Comparison of ENCODE assay signal across 3 cellular contexts in genomic region chr1:224565611-224566406, GRCh38.
TF ChIP-seq lines count a peak whose summit lies in the region.

No MANE protein-coding gene starts in this region.

TF ChIP-seq in A549, 52 proteins besides CTCF, POLR2A, EP300 and RAD21:
- no peak for TF ChIP-seq FOSL2 (IDR thresholded peaks at IDR 0.05)
- TF ChIP-seq FOSL2 (CRISPR knock-in tag; IDR thresholded peaks at IDR 0.05): no peak
- TF ChIP-seq RARB (CRISPR knock-in tag; IDR thresholded peaks at IDR 0.05): no peak
- TF ChIP-seq HOXB5 (CRISPR knock-in tag; IDR thresholded peaks at IDR 0.05): no peak
- TF ChIP-seq BCL3 (IDR thresholded peaks at IDR 0.05): no peak
- TF ChIP-seq NR3C1 (IDR thresholded peaks at IDR 0.05): no peak
- no peak for TF ChIP-seq TFCP2L1 (CRISPR knock-in tag; IDR thresholded peaks at IDR 0.05)
- no peak for TF ChIP-seq JUN (IDR thresholded peaks at IDR 0.05)
- no peak for TF ChIP-seq RFX5 (IDR thresholded peaks at IDR 0.05)
- no peak for TF ChIP-seq EHMT2 (IDR thresholded peaks at IDR 0.05; ENCODE audit: low read depth)
- TF ChIP-seq TP53 (CRISPR knock-in tag; IDR thresholded peaks at IDR 0.05): no peak
- no peak for TF ChIP-seq MAFK (IDR thresholded peaks at IDR 0.05; ENCODE audit: partially characterized antibody)
- no peak for TF ChIP-seq E2F6 (IDR thresholded peaks at IDR 0.05; ENCODE audit: borderline replicate concordance, low read depth)

TF ChIP-seq in HCT116, 20 proteins besides CTCF, POLR2A, EP300 and RAD21:
- TF ChIP-seq CBX3 (IDR thresholded peaks at IDR 0.05; ENCODE audit: low read depth) (no peak), SP1 (IDR thresholded peaks at IDR 0.05; ENCODE audit: low read depth) (no peak), ATF3 (IDR thresholded peaks at IDR 0.05) (no peak), EZH2 (IDR thresholded peaks at IDR 0.05) (no peak), FOSL1 (IDR thresholded peaks at IDR 0.05; ENCODE audit: low read depth) (no peak), ELF1 (IDR thresholded peaks at IDR 0.05; ENCODE audit: borderline replicate concordance, low read depth) (no peak), TCF7L2 (IDR thresholded peaks at IDR 0.05; ENCODE audit: borderline replicate concordance, extremely low read depth, insufficient read depth, insufficient read length) (no peak), YY1 (IDR thresholded peaks at IDR 0.05; ENCODE audit: extremely low read depth, insufficient replicate concordance, low read depth, low read length) (no peak), REST (IDR thresholded peaks at IDR 0.05; ENCODE audit: low read depth) (no peak), EZH2phosphoT487 (IDR thresholded peaks at IDR 0.05; ENCODE audit: borderline replicate concordance) (no peak), SIN3A (IDR thresholded peaks at IDR 0.05; ENCODE audit: low read depth) (no peak), POLR2AphosphoS5 (IDR thresholded peaks at IDR 0.05; ENCODE audit: low read depth, low read length) (no peak), EGR1 (IDR thresholded peaks at IDR 0.05; ENCODE audit: low read depth) (no peak)
- TF ChIP-seq, protein P1, sequence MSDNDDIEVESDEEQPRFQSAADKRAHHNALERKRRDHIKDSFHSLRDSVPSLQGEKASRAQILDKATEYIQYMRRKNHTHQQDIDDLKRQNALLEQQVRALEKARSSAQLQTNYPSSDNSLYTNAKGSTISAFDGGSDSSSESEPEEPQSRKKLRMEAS (IDR thresholded peaks at IDR 0.05): no peak

TF ChIP-seq in SK-N-SH treated with all-trans-retinoic acid at 6 μM for 48 hours, 23 proteins besides CTCF, POLR2A, EP300 and RAD21:
- no peak for TF ChIP-seq ISL1 (CRISPR knock-in tag; IDR thresholded peaks at IDR 0.05)
- TF ChIP-seq ZC3H10 (CRISPR knock-in tag; IDR thresholded peaks at IDR 0.05): 0 out of 2 replicates have a peak, but pooled peaks have one; percentile 8
- TF ChIP-seq OSR1 (CRISPR knock-in tag; IDR thresholded peaks at IDR 0.05): no peak
- TF ChIP-seq POU6F1 (CRISPR knock-in tag; IDR thresholded peaks at IDR 0.05; ENCODE audit: borderline replicate concordance, low read depth): no peak
